ENCODE assay signal across 10 cellular contexts in the genomic region with DNA sequence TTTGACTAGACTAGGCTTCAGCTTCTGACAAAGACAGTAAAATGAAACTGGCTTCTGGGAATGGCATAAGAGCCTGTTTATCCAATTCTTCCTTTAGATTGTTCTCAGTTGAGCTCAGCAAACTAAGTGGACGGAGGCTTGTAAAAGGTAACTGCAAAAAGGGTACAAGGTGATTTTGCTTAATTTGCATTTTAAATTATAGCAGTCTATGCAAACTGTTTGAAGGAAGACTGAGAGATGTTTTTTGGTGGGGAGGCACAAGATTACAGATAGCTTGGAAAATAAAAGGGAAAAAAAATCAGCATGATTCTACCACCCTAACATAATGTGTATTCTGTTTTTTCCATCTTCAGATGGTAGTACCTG. TPM values are rescaled to one million over a fixed set of nuclear protein-coding genes. Genes with fewer than 3 reads are reported as not detected.
A peak's percentile ranks its signal among the peaks of the same experiment; 100 is the strongest.
DNase-seq lines count a peak whose midpoint lies in the region; ATAC-seq, FAIRE-seq and TF ChIP-seq lines count a peak whose summit lies in the region.
"Had no signal": no experiment of that assay in that cellular context is flagged by ENCODE, and none has a peak within 500 bp of the region (broad histone marks: within the 10 kb centered on the region; RNA-seq: fewer than 3 reads in every experiment).

No MANE protein-coding gene starts in this region.

- no peaks in the 10 kb centered on the region for H3K9me2 ChIP-seq in OCI-LY1 (ENCODE audit: low read depth, low read length)

- no peak for ATAC-seq in CD4-positive, CD25-positive, alpha-beta regulatory T cell (ENCODE audit: low read depth in 2 of 2)
- ATAC-seq in pancreas, result no peak

- H3K36me3 ChIP-seq in CD4-positive, CD25-positive, alpha-beta regulatory T cell (ENCODE audit: control insufficient read depth, insufficient read depth, low read length), result no peaks in the 10 kb centered on the region
- H3K36me3 ChIP-seq in OCI-LY1 (ENCODE audit: insufficient read depth, low read length) (peaks cover 53% of the 10 kb centered on the region; the same call in 1 of the 2 replicates), duodenal mucosa (ENCODE audit: control insufficient read depth in 1 of 2, insufficient read depth in 2 of 2, low read length in 2 of 2) (no peaks in the 10 kb centered on the region), pancreas (no peaks in the 10 kb centered on the region)

- no peaks in the 10 kb centered on the region for H3K27me3 ChIP-seq in CD4-positive, CD25-positive, alpha-beta regulatory T cell (ENCODE audit: control insufficient read depth, insufficient read depth, low read length)
- H3K27me3 ChIP-seq in OCI-LY1 (ENCODE audit: insufficient read depth, low read length) (no peaks in the 10 kb centered on the region), duodenal mucosa (ENCODE audit: control insufficient read depth in 1 of 2, insufficient read depth in 2 of 2, low read length in 2 of 2) (no peaks in the 10 kb centered on the region), pancreas (no peaks in the 10 kb centered on the region)

- H3K9ac ChIP-seq in OCI-LY1 (ENCODE audit: low read length), result peak overlapping the region; percentile 72
- H3K9ac ChIP-seq in duodenal mucosa (ENCODE audit: low read depth in 1 of 2, low read length in 2 of 2), result peak overlapping the region; percentile 41 to 63

- TF ChIP-seq CTCF in OCI-LY1 (IDR thresholded peaks at IDR 0.05; ENCODE audit: low read length) (no peak), pancreas (IDR thresholded peaks at IDR 0.05) (no peak)

- FAIRE-seq in pancreas (lab: Jason Lieb, UNC), result no peak

- H3K4me2 ChIP-seq in OCI-LY1 (ENCODE audit: low read length), result peak overlapping the region; percentile 99

- H3K4me1 ChIP-seq in CD4-positive, CD25-positive, alpha-beta regulatory T cell (ENCODE audit: control insufficient read depth, insufficient read depth, low read length, poor library complexity, severe bottlenecking), result peaks cover 90% of the 10 kb centered on the region
- H3K4me1 ChIP-seq in OCI-LY1 (ENCODE audit: insufficient read depth, low read length, severe bottlenecking) (peaks cover 86% of the 10 kb centered on the region), duodenal mucosa (ENCODE audit: control insufficient read depth in 1 of 2, insufficient read depth in 2 of 2, low read length in 2 of 2) (peaks cover 78 to 80% of the 10 kb centered on the region in 2 donors), pancreas (peaks cover 28 to 76% (median 65%) of the 10 kb centered on the region in 3 donors)

- no peaks in the 10 kb centered on the region for H3K27me3 Mint-ChIP-seq in CD4-positive, CD25-positive, alpha-beta regulatory T cell
- H3K27me3 Mint-ChIP-seq: progenitor cell of endocrine pancreas had no signal

- whole genome bisulfite sequencing in pancreas, 2 donors, result 53 to 65% methylated on average over 1 of the region's 1 CpG

- no peak overlapping the region for H2AFZ ChIP-seq in OCI-LY1 (ENCODE audit: low read length)

- DNase-seq in CD4-positive, CD25-positive, alpha-beta regulatory T cell, result no peak
- no peak for DNase-seq in pancreas
- no peak for DNase-seq in amygdala (lab: John Stamatoyannopoulos, UW)
- DNase-seq in A172 (ENCODE audit: low spot score), result no peak
- DNase-seq in NCI-H524 (lab: John Stamatoyannopoulos, UW), result no peak
- no peak for DNase-seq in activated CD4-positive, CD25-positive, alpha-beta regulatory T cell (lab: John Stamatoyannopoulos, UW)
- DNase-seq: H9 had no signal

- peak overlapping the region; percentile 90 for H3K27ac ChIP-seq in CD4-positive, CD25-positive, alpha-beta regulatory T cell (ENCODE audit: insufficient read depth, low read length, poor library complexity, severe bottlenecking)
- peak overlapping the region; percentile 99 for H3K27ac ChIP-seq in OCI-LY1 (ENCODE audit: low read depth, low read length, poor library complexity, severe bottlenecking)
- H3K27ac ChIP-seq in duodenal mucosa (ENCODE audit: low read depth, low read length), result no peak overlapping the region
- H3K27ac ChIP-seq in pancreas, result peak overlapping the region in 3 of 4 donors; percentile 20 to 79 (median 65)

- intact Hi-C loops in pancreas (cut with DNase I), result no loop called here

- peaks cover 23% of the 10 kb centered on the region for H3F3A ChIP-seq in OCI-LY1 (ENCODE audit: insufficient read depth, low read length)

- H3K79me2 ChIP-seq in OCI-LY1 (ENCODE audit: insufficient read depth, low read length), result peaks cover 74% of the 10 kb centered on the region

- peaks cover 3% of the 10 kb centered on the region for H3K36me3 Mint-ChIP-seq in CD4-positive, CD25-positive, alpha-beta regulatory T cell

- peak overlapping the region; percentile 98 to 100 (median 98) for H3K27ac Mint-ChIP-seq in CD4-positive, CD25-positive, alpha-beta regulatory T cell
- H3K27ac Mint-ChIP-seq: H9, progenitor cell of endocrine pancreas had no signal

- peak overlapping the region; percentile 91 to 96 (median 94) for H3K4me3 Mint-ChIP-seq in CD4-positive, CD25-positive, alpha-beta regulatory T cell
- H3K4me3 Mint-ChIP-seq: H9 had no signal

- H3K9me3 Mint-ChIP-seq in CD4-positive, CD25-positive, alpha-beta regulatory T cell, result no peaks in the 10 kb centered on the region
- H3K9me3 Mint-ChIP-seq: H9 had no signal

- H3K9me3 ChIP-seq in CD4-positive, CD25-positive, alpha-beta regulatory T cell (ENCODE audit: control insufficient read depth in 2 of 2, low read length in 2 of 2), result no peaks in the 10 kb centered on the region
- H3K9me3 ChIP-seq in OCI-LY1 (ENCODE audit: low read length), result no peaks in the 10 kb centered on the region
- no peaks in the 10 kb centered on the region for H3K9me3 ChIP-seq in duodenal mucosa (ENCODE audit: control insufficient read depth in 1 of 2, low read length in 2 of 2)
- no peaks in the 10 kb centered on the region for H3K9me3 ChIP-seq in pancreas

- H3K4me3 ChIP-seq in CD4-positive, CD25-positive, alpha-beta regulatory T cell (ENCODE audit: low read depth, low read length), result peak overlapping the region; percentile 98
- H3K4me3 ChIP-seq in OCI-LY1 (ENCODE audit: low read depth, low read length, poor library complexity, severe bottlenecking), result peak overlapping the region; percentile 97
- peak overlapping the region in 1 of 2 donors; percentile 43 for H3K4me3 ChIP-seq in duodenal mucosa (ENCODE audit: low read depth in 1 of 2, low read length in 2 of 2)
- H3K4me3 ChIP-seq in pancreas, result no peak overlapping the region

- H4K20me1 ChIP-seq in OCI-LY1 (ENCODE audit: insufficient read depth, low read length), result no peaks in the 10 kb centered on the region

- peaks cover 69 to 93% (median 78%) of the 10 kb centered on the region in 4 donors for H3K4me1 Mint-ChIP-seq in CD4-positive, CD25-positive, alpha-beta regulatory T cell

RNA-seq across cellular contexts. Expression of gene SUSD6, which starts 5.0 kb away (rescaled TPM):
- total RNA-seq in CD4-positive, CD25-positive, alpha-beta regulatory T cell, result 101 TPM
- polyA plus RNA-seq in CD4-positive, CD25-positive, alpha-beta regulatory T cell, result 10 to 100 TPM in 1 of 4 donors, 1 to 10 TPM in 3; 7.7 to 15.2 (median 9.0) TPM
- 10 to 100 TPM; 17.8 to 41.9 (median 22.8) TPM for total RNA-seq in pancreas
- polyA plus RNA-seq in pancreas, result 10 to 100 TPM in 1 of 2 donors, 1 to 10 TPM in 1; 8.9 to 12.2 TPM
- 2.4 and 3.1 TPM in 2 replicates for total RNA-seq in A172 (2014; rRNA removed; shearing (Covaris generic))

RNA-seq across cellular contexts. Expression of gene CCDC177, which starts 41.7 kb away (rescaled TPM):
- total RNA-seq in CD4-positive, CD25-positive, alpha-beta regulatory T cell, result not detected
- polyA plus RNA-seq in CD4-positive, CD25-positive, alpha-beta regulatory T cell, result not detected
- not detected for total RNA-seq in pancreas
- not detected for polyA plus RNA-seq in pancreas
- total RNA-seq in A172 (2014; rRNA removed; shearing (Covaris generic)), result not detected in 2 replicates

Comparison
In these comparisons a context has a peak if more than half of its experiments do, and no peak if none do; other contexts are left out.
1. H3K4me3 ChIP-seq: peak in CD4-positive, CD25-positive, alpha-beta regulatory T cell (single experiment) and OCI-LY1 (single experiment); none in pancreas (0 of 4).